Comparison of ENCODE assay signal across 18 cellular contexts in the genomic region with DNA sequence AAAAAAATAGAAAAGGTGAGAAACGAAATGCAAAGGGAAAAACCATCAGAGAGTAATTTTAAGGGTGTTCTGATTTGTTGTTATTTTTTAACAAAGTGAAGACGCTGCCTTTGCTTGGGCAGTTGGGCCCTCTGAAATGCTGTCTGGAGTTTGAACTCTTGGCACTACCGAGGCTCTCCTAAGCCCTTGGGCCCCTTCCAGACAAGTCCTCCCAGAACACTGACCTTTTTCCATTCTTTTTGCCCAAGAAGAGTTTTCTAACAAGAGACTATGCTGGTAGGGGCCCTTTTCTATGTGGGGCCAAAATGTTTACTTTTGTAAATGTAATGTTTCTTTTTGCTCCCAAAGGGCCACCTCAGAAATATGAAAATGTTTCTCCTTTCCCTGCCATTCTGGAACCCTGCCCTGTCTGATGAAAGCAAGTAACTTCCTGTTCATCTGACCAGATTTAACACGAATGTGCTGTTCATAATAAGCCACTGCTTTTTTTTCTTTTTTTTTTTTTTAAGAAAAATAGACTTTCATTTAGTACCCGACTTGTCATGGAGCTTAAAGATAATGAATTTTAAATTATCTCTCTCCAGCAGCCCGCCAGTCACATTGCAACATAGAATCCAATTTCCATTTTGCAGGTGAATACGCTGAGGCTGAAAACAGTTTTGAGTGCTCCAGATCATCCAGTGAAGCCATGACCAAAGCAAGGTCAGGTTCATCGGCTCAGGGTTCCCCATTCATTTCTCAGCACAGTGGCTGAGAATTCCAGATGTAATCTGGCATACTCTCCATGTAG.
DNase-seq lines count a peak whose midpoint lies in the region; ATAC-seq and TF ChIP-seq lines count a peak whose summit lies in the region.
"Had no signal": no experiment of that assay in that cellular context is flagged by ENCODE, and none has a peak within 500 bp of the region (broad histone marks: within the 10 kb centered on the region; RNA-seq: fewer than 3 reads in every experiment).

No MANE protein-coding gene starts in this region.

- intact Hi-C loops in right cardiac atrium (cut with DNase I), result no loop called here

- TF ChIP-seq CTCF in right atrium auricular region (IDR thresholded peaks at IDR 0.05), result no peak

- H3K4me1 ChIP-seq in right cardiac atrium (ENCODE audit: control insufficient read depth, insufficient read depth, low read length), result peaks cover 9% of the 10 kb centered on the region
- peaks cover 0 to 42% of the 10 kb centered on the region in 2 donors for H3K4me1 ChIP-seq in right atrium auricular region
- H3K4me1 ChIP-seq: upper lobe of left lung had no signal

- no peaks in the 10 kb centered on the region for H3K36me3 ChIP-seq in right atrium auricular region
- H3K36me3 ChIP-seq: upper lobe of left lung had no signal

- H3K27ac ChIP-seq in right cardiac atrium (ENCODE audit: low read length), result no peak overlapping the region
- H3K27ac ChIP-seq in right atrium auricular region, result no peak overlapping the region
- H3K27ac ChIP-seq: upper lobe of left lung had no signal

- no peak for DNase-seq in right cardiac atrium
- DNase-seq in right atrium auricular region (ENCODE audit: low spot score), result no peak
- peak; percentile 88 for DNase-seq in fibroblast of gingiva (ENCODE audit: low read depth)
- peak; percentile 37 for DNase-seq in mucosa of gallbladder (ENCODE audit: low spot score)
- DNase-seq in stimulated activated CD4-positive, alpha-beta T cell treated with anti-CD3 and anti-CD28 coated beads, Interleukin-4, amount 100 ng/mL, for 1 hour, result no peak
- no peak for DNase-seq in activated effector memory CD4-positive, alpha-beta T cell treated with anti-CD3 and anti-CD28 coated beads, Interleukin-2, amount 50 U/mL, for 16 hours
- DNase-seq in SW 1271 (lab: John Stamatoyannopoulos, UW), result no peak
- no peak for DNase-seq in T1000 (lab: John Stamatoyannopoulos, UW)
- DNase-seq: activated CD4-positive, alpha-beta T cell treated with anti-CD3 and anti-CD28 coated beads, Interleukin-2, amount 50 U/mL, for 48 hours; activated T-cell treated with anti-CD3 and anti-CD28 coated beads, Interleukin-2, amount 50 U/mL, for 24 hours; CD4-positive, alpha-beta memory T cell; DMS79 treated with DMSO at 0.1 percent for 48 hours; effector memory CD8-positive, alpha-beta T cell; glutamatergic neuron; NCI-H774; small intestine; upper lobe of left lung had no signal

- ATAC-seq in right cardiac atrium, result peak; percentile 30 to 35
- ATAC-seq: effector memory CD8-positive, alpha-beta T cell; Panc1 had no signal

- H3K9me3 ChIP-seq in right cardiac atrium (ENCODE audit: control insufficient read depth, low read length) (no peaks in the 10 kb centered on the region), right atrium auricular region (no peaks in the 10 kb centered on the region)
- H3K9me3 ChIP-seq: upper lobe of left lung had no signal

- H3K4me3 ChIP-seq in right cardiac atrium (ENCODE audit: low read length), result no peak overlapping the region
- H3K4me3 ChIP-seq in right atrium auricular region, result no peak overlapping the region
- H3K4me3 ChIP-seq: upper lobe of left lung had no signal

- H3K27me3 ChIP-seq in right cardiac atrium (ENCODE audit: control insufficient read depth, insufficient read depth), result no peaks in the 10 kb centered on the region
- H3K27me3 ChIP-seq in right atrium auricular region, result no peaks in the 10 kb centered on the region
- H3K27me3 ChIP-seq: upper lobe of left lung had no signal

- WGBS in right cardiac atrium, result 47% methylated on average over 8 of the region's 8 CpGs

Comparison
In these comparisons a context has a peak if more than half of its experiments do, and no peak if none do; other contexts are left out.
1. DNase-seq: peak in fibroblast of gingiva (single experiment) and mucosa of gallbladder (single experiment); none in right cardiac atrium (0 of 3), right atrium auricular region (single experiment), stimulated activated CD4-positive, alpha-beta T cell treated with anti-CD3 and anti-CD28 coated beads, Interleukin-4, amount 100 ng/mL, for 1 hour (single experiment), activated effector memory CD4-positive, alpha-beta T cell treated with anti-CD3 and anti-CD28 coated beads, Interleukin-2, amount 50 U/mL, for 16 hours (single experiment), SW 1271 (0 of 2) and T1000 (single experiment).